Comparison of ENCODE assay signal across 9 cellular contexts in the genomic region with DNA sequence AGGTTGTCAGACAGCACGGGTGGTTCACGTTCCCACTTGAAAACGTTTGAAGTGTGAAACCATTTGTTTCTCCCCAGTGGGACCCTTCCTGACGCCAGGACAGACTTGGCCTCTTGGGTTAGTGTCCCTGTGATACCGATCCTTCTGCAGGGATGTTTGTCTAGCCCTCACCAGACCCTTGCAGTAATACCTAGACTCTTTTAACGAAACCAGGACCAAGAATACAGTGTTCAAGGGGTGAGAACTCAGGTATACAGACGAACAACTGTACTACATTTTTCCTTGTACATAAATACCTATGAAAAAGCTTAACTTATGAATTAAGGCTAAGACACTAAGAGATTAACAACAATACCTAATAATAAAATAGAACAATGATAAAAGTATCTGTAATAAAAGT.
A peak's percentile ranks its signal among the peaks of the same experiment; 100 is the strongest.
DNase-seq lines count a peak whose midpoint lies in the region; ATAC-seq and TF ChIP-seq lines count a peak whose summit lies in the region.
"Had no signal": no experiment of that assay in that cellular context is flagged by ENCODE, and none has a peak within 500 bp of the region (broad histone marks: within the 10 kb centered on the region; RNA-seq: fewer than 3 reads in every experiment).

No MANE protein-coding gene starts in this region.

- H3K27ac Mint-ChIP-seq in memory B cell = no peak overlapping the region

- TF ChIP-seq CTCF in GM13977 (IDR thresholded peaks at IDR 0.05; ENCODE audit: extremely low read depth, insufficient read depth, missing control alignments) = no peak

- DNase-seq in memory B cell (ENCODE audit: low spot score in 2 of 2) = no peak
- DNase-seq in effector CD4-positive, alpha-beta T cell = no peak
- DNase-seq in SIG-M5 treated with dmso at 0.1 percent for 504 hours (lab: John Stamatoyannopoulos, UW; ENCODE audit: unreplicated experiment) = no peak
- DNase-seq in GM13977 (ENCODE audit: low spot score) = no peak
- DNase-seq: cortex of kidney, IMR-90 had no signal

- H3K27me3 Mint-ChIP-seq in memory B cell = peaks cover 15% of the 10 kb centered on the region

- no peaks in the 10 kb centered on the region for H3K9me3 Mint-ChIP-seq in memory B cell

- no peaks in the 10 kb centered on the region for H3K36me3 Mint-ChIP-seq in memory B cell

- peaks cover 15% of the 10 kb centered on the region for H3K4me1 Mint-ChIP-seq in memory B cell

- ATAC-seq in GM18873 (IDR thresholded peaks at IDR 0.05; ENCODE audit: low FRiP score, unreplicated experiment) = peak; percentile 31
- ATAC-seq in GM21717 (IDR thresholded peaks at IDR 0.05; ENCODE audit: unreplicated experiment) = peak; percentile 55
- peak; percentile 44 for ATAC-seq in HG03439 (IDR thresholded peaks at IDR 0.05; ENCODE audit: unreplicated experiment)
- ATAC-seq in memory B cell (ENCODE audit: low read depth) = peak; percentile 17

- in situ Hi-C loops in GM13977 (cut with MboI; ENCODE audit: low pct_unique_long_range_greater_than_20kb, low sequenced_read_pairs, unreplicated experiment) = no loop called here

- H3K4me3 Mint-ChIP-seq in memory B cell = peak overlapping the region; percentile 68
